11 cellular contexts compared by ENCODE assay signal in the genomic region with DNA sequence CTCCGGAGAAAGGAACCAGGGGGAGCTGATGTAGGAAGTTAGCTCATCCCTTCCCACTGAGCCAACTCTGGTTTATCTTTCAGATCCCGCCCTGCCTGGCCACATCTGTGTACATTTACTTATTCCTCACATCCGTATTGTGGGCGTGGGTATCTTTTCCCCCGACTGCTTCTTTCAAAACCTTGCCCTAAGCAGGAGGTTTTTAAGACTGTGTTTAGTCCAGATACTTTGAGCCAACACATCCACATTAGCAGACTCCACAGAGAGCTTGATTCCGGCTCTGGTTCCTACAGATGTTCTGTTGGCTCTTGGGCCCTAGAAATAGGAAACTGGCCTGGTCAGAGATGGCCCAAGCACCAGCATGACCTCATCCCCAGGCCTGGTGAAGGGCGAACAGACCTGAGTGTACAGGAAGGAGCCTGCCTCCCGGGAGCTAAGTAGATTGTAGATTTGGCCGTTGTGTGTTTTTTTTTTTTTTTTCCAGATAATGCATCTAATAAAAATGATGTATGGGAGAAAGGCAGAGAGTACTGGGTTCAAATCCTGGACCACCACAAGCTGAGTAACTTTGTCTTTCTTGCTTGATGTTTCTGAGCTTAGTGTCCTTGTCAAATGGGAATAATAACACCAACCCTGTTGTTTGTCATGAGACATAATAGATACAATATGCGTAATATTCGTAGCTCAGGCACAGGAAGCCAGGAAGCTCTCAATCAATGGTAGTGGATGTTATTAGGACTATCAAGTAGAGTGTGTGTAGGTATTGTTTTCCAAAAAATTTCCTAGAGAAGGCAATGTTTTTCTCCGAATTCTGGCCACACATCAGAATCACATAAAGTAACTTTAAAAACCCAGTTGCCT.
DNase-seq lines count a peak whose midpoint lies in the region; ATAC-seq, FAIRE-seq and TF ChIP-seq lines count a peak whose summit lies in the region.
"Had no signal": no experiment of that assay in that cellular context is flagged by ENCODE, and none has a peak within 500 bp of the region (broad histone marks: within the 10 kb centered on the region; RNA-seq: fewer than 3 reads in every experiment).

No MANE protein-coding gene starts in this region.

- H3K36me3 ChIP-seq in HEK293 (ENCODE audit: control insufficient read depth in 2 of 2, insufficient read depth in 1 of 2, low read length in 2 of 2), result no peaks in the 10 kb centered on the region
- no peaks in the 10 kb centered on the region for H3K36me3 ChIP-seq in endothelial cell of umbilical vein (ENCODE audit: control insufficient read depth in 2 of 2, extremely low read depth in 1 of 2, insufficient read depth in 2 of 2, low read length in 2 of 2)
- H3K36me3 ChIP-seq in lung (ENCODE audit: control insufficient read depth in 2 of 2, insufficient read depth in 2 of 2, low read length in 2 of 2), result no peaks in the 10 kb centered on the region
- H3K36me3 ChIP-seq in transverse colon, result no peaks in the 10 kb centered on the region

- H3K9me3 ChIP-seq in HEK293 (ENCODE audit: control insufficient read depth, insufficient read depth, low read depth, low read length), result no peaks in the 10 kb centered on the region
- H3K9me3 ChIP-seq in endothelial cell of umbilical vein (replicated peaks; ENCODE audit: control insufficient read depth, insufficient read depth, low read length), result peaks cover 2% of the 10 kb centered on the region
- H3K9me3 ChIP-seq in lung (ENCODE audit: control insufficient read depth in 2 of 2, insufficient read depth in 1 of 2, low read length in 1 of 2), result peaks cover 0 to 2% of the 10 kb centered on the region in 2 donors
- H3K9me3 ChIP-seq in transverse colon, result no peaks in the 10 kb centered on the region

- H3K27ac Mint-ChIP-seq in stimulated activated memory B cell treated with anti-CD40 and anti-IgM and Interleukin-4, amounts not matched to agents 10 μg/mL and 1 μg/mL and 100 μg/mL, for 72 hours, result no peak overlapping the region
- H3K27ac Mint-ChIP-seq in activated T-helper 1 cell treated with anti-CD3 and anti-CD28 coated beads, Interleukin-12 subunit alpha, Interleukin-12 subunit beta, Interleukin-2, Interleukin-4 antibody, amounts not matched to agents 30 ng/mL and 10 ng/mL and 1 ng/mL, durations not matched to agents 14 hours and 24 hours and 36 hours, result no peak overlapping the region

- H3K9me3 Mint-ChIP-seq in stimulated activated memory B cell treated with anti-CD40 and anti-IgM and Interleukin-4, amounts not matched to agents 10 μg/mL and 1 μg/mL and 100 μg/mL, for 72 hours, result peaks cover 6% of the 10 kb centered on the region
- H3K9me3 Mint-ChIP-seq in activated T-helper 1 cell treated with anti-CD3 and anti-CD28 coated beads, Interleukin-12 subunit alpha, Interleukin-12 subunit beta, Interleukin-2, Interleukin-4 antibody, amounts not matched to agents 30 ng/mL and 10 ng/mL and 1 ng/mL, durations not matched to agents 14 hours and 24 hours and 36 hours, result peaks cover 12% of the 10 kb centered on the region

- TF ChIP-seq CTCF in HEK293 (tag by site-specific recombination; IDR thresholded peaks at IDR 0.05), result no peak
- TF ChIP-seq CTCF in endothelial cell of umbilical vein (IDR thresholded peaks at IDR 0.05; ENCODE audit: extremely low read depth in 1 of 2, insufficient read depth in 1 of 2, low read depth in 1 of 2, low read length in 2 of 2), result no peak
- TF ChIP-seq CTCF in lung (IDR thresholded peaks at IDR 0.05; ENCODE audit: control extremely low read depth, extremely low read depth), result no peak
- no peak for TF ChIP-seq CTCF in transverse colon (IDR thresholded peaks at IDR 0.05)

- no peaks in the 10 kb centered on the region for H4K20me1 ChIP-seq in endothelial cell of umbilical vein (replicated peaks; ENCODE audit: control insufficient read depth, extremely low read depth, insufficient read depth, low read length)

- no peak overlapping the region for H2AFZ ChIP-seq in endothelial cell of umbilical vein (ENCODE audit: low read depth, low read length)

- TF ChIP-seq EP300 in transverse colon (IDR thresholded peaks at IDR 0.05; ENCODE audit: low read depth), result no peak

- CTCF ChIA-PET in HEK293 (lab: Yijun Ruan, JAX) (no interaction called here), endothelial cell of umbilical vein (lab: Charles Lee) (interaction anchor here (0.7 to 1.7 kb wide), 9 partner anchors 9 to 191 kb away, joined by 3 to 8 read pairs (median 4); no protein-coding TSS in a partner anchor)

- H3K27ac ChIP-seq in HEK293 (ENCODE audit: extremely low read depth, low read depth, low read length) (no peak overlapping the region), endothelial cell of umbilical vein (ENCODE audit: insufficient read depth, low read depth, low read length) (peak overlapping the region; percentile 18), lung (ENCODE audit: low read depth in 1 of 2, low read length in 1 of 2) (peak overlapping the region in 1 of 2 donors; percentile 1), transverse colon (peak overlapping the region; percentile 21 to 44 (median 34))

- no peaks in the 10 kb centered on the region for H3K79me2 ChIP-seq in endothelial cell of umbilical vein (ENCODE audit: control insufficient read depth, insufficient read depth, low read length)

- no peaks in the 10 kb centered on the region for H3K9me1 ChIP-seq in endothelial cell of umbilical vein (replicated peaks; ENCODE audit: control insufficient read depth, extremely low read depth, insufficient read depth, low read length)

- peaks cover 66% of the 10 kb centered on the region for H3K4me1 Mint-ChIP-seq in stimulated activated memory B cell treated with anti-CD40 and anti-IgM and Interleukin-4, amounts not matched to agents 10 μg/mL and 1 μg/mL and 100 μg/mL, for 72 hours
- H3K4me1 Mint-ChIP-seq in activated T-helper 1 cell treated with anti-CD3 and anti-CD28 coated beads, Interleukin-12 subunit alpha, Interleukin-12 subunit beta, Interleukin-2, Interleukin-4 antibody, amounts not matched to agents 30 ng/mL and 10 ng/mL and 1 ng/mL, durations not matched to agents 14 hours and 24 hours and 36 hours (ENCODE audit: low read depth), result no peaks in the 10 kb centered on the region

- H3K4me1 ChIP-seq in HEK293 (ENCODE audit: control insufficient read depth, insufficient read depth, low read length), result peaks cover 17% of the 10 kb centered on the region
- peaks cover 6% of the 10 kb centered on the region for H3K4me1 ChIP-seq in endothelial cell of umbilical vein (ENCODE audit: control insufficient read depth, extremely low read depth, insufficient read depth, low read length)
- peaks cover 0 to 15% of the 10 kb centered on the region in 2 donors for H3K4me1 ChIP-seq in lung (ENCODE audit: control insufficient read depth in 2 of 2, insufficient read depth in 2 of 2, low read length in 2 of 2)
- H3K4me1 ChIP-seq in transverse colon, result peaks cover 7 to 44% (median 25%) of the 10 kb centered on the region in 4 donors

- POLR2A ChIA-PET in HEK293 (lab: Yijun Ruan, JAX), result interaction anchor here (0.6 kb wide), 1 partner anchor 73 kb away, joined by 3 read pairs; no protein-coding TSS in a partner anchor
- POLR2A ChIA-PET in endothelial cell of umbilical vein (lab: Charles Lee), result interaction anchor here (0.6 kb wide), 1 partner anchor 278 kb away, joined by 3 read pairs; no protein-coding TSS in a partner anchor

- H3K27me3 ChIP-seq in endothelial cell of umbilical vein (ENCODE audit: control insufficient read depth in 2 of 2, insufficient read depth in 2 of 2, low read length in 2 of 2), result no peaks in the 10 kb centered on the region
- no peaks in the 10 kb centered on the region for H3K27me3 ChIP-seq in lung (ENCODE audit: control insufficient read depth, insufficient read depth)
- no peaks in the 10 kb centered on the region for H3K27me3 ChIP-seq in transverse colon

- peak; percentile 50 for DNase-seq in endothelial cell of umbilical vein (ENCODE audit: low read depth, low spot score)
- DNase-seq in lung (ENCODE audit: low spot score), result peak; percentile 35
- peak; percentile 25 for DNase-seq in transverse colon
- no peak for DNase-seq in NCI-H748 (lab: John Stamatoyannopoulos, UW; ENCODE audit: unreplicated experiment)
- no peak for DNase-seq in activated T-helper 1 cell treated with anti-CD3 and anti-CD28 coated beads, Interleukin-12 subunit alpha, Interleukin-12 subunit beta, Interleukin-2, Interleukin-4 antibody, amounts not matched to agents 30 ng/mL and 10 ng/mL and 1 ng/mL, durations not matched to agents 14 hours and 24 hours and 36 hours (ENCODE audit: low spot score)
- DNase-seq: DND-41 had no signal

- H3K4me2 ChIP-seq in endothelial cell of umbilical vein (ENCODE audit: insufficient read depth, low read length), result no peak overlapping the region

- in situ Hi-C loops in transverse colon (cut with MboI; ENCODE audit: low pct_ligation_motif_present in 1 of 4, low pct_unique_long_range_greater_than_20kb in 1 of 4, low sequenced_read_pairs in 3 of 4), result no loop called here

- dilution Hi-C loops in endothelial cell of umbilical vein (cut with MboI; ENCODE audit: extremely low pct_ligation_motif_present, low sequenced_read_pairs), result no loop called here

- H3K27me3 Mint-ChIP-seq in stimulated activated memory B cell treated with anti-CD40 and anti-IgM and Interleukin-4, amounts not matched to agents 10 μg/mL and 1 μg/mL and 100 μg/mL, for 72 hours, result no peaks in the 10 kb centered on the region
- no peaks in the 10 kb centered on the region for H3K27me3 Mint-ChIP-seq in activated T-helper 1 cell treated with anti-CD3 and anti-CD28 coated beads, Interleukin-12 subunit alpha, Interleukin-12 subunit beta, Interleukin-2, Interleukin-4 antibody, amounts not matched to agents 30 ng/mL and 10 ng/mL and 1 ng/mL, durations not matched to agents 14 hours and 24 hours and 36 hours (ENCODE audit: insufficient read depth)
- H3K27me3 Mint-ChIP-seq: central memory CD8-positive, alpha-beta T cell had no signal

- H3K36me3 Mint-ChIP-seq in stimulated activated memory B cell treated with anti-CD40 and anti-IgM and Interleukin-4, amounts not matched to agents 10 μg/mL and 1 μg/mL and 100 μg/mL, for 72 hours, result peaks cover 14% of the 10 kb centered on the region
- H3K36me3 Mint-ChIP-seq in activated T-helper 1 cell treated with anti-CD3 and anti-CD28 coated beads, Interleukin-12 subunit alpha, Interleukin-12 subunit beta, Interleukin-2, Interleukin-4 antibody, amounts not matched to agents 30 ng/mL and 10 ng/mL and 1 ng/mL, durations not matched to agents 14 hours and 24 hours and 36 hours (ENCODE audit: low read depth), result peaks cover 2% of the 10 kb centered on the region

- no TSS peak for BruUV-seq in endothelial cell of umbilical vein (replicated peaks; lab: Mats Ljungman, UMichigan)

- ATAC-seq in lung (ENCODE audit: insufficient read depth, low FRiP score) (no peak), GM21528 (IDR thresholded peaks at IDR 0.05; ENCODE audit: low FRiP score, unreplicated experiment) (no peak)
- ATAC-seq in stimulated activated memory B cell treated with anti-CD40 and anti-IgM and Interleukin-4, amounts not matched to agents 10 μg/mL and 1 μg/mL and 100 μg/mL, for 72 hours, result no peak

- H3K9ac ChIP-seq in endothelial cell of umbilical vein (replicated peaks; ENCODE audit: extremely low read depth, insufficient read depth, low read length), result no peak overlapping the region

- peak; percentile 12 for FAIRE-seq in endothelial cell of umbilical vein (lab: Jason Lieb, UNC)
- FAIRE-seq: TTC549 had no signal

- H3K4me3 Mint-ChIP-seq in stimulated activated memory B cell treated with anti-CD40 and anti-IgM and Interleukin-4, amounts not matched to agents 10 μg/mL and 1 μg/mL and 100 μg/mL, for 72 hours, result no peak overlapping the region
- no peak overlapping the region for H3K4me3 Mint-ChIP-seq in activated T-helper 1 cell treated with anti-CD3 and anti-CD28 coated beads, Interleukin-12 subunit alpha, Interleukin-12 subunit beta, Interleukin-2, Interleukin-4 antibody, amounts not matched to agents 30 ng/mL and 10 ng/mL and 1 ng/mL, durations not matched to agents 14 hours and 24 hours and 36 hours
- H3K4me3 Mint-ChIP-seq: central memory CD8-positive, alpha-beta T cell had no signal

- intact Hi-C loops in endothelial cell of umbilical vein (cut with micrococcal nuclease), result no loop called here
- intact Hi-C loops in transverse colon (cut with DNase I; ENCODE audit: low total_unique reads), result no loop called here
- intact Hi-C loops in activated T-helper 1 cell treated with anti-CD3 and anti-CD28 coated beads, Interleukin-12 subunit alpha, Interleukin-12 subunit beta, Interleukin-2, Interleukin-4 antibody, amounts not matched to agents 30 ng/mL and 10 ng/mL and 1 ng/mL, durations not matched to agents 14 hours and 24 hours and 36 hours (cut with micrococcal nuclease), result no loop called here

- 62 to 76% methylated on average over 12 of the region's 12 CpGs for WGBS in lung, 2 donors
- WGBS in transverse colon (ENCODE audit: low coverage in 1 of 2), 2 donors, result 56 to 77% methylated on average over 7 to 12 of the region's 12 CpGs

- H3K4me3 ChIP-seq in HEK293 (ENCODE audit: low read depth, low read length), result no peak overlapping the region
- no peak overlapping the region for H3K4me3 ChIP-seq in endothelial cell of umbilical vein (replicated peaks in 1 of 3; ENCODE audit: insufficient read depth in 1 of 3, low read depth in 1 of 3, low read length in 3 of 3)
- H3K4me3 ChIP-seq in lung, result no peak overlapping the region
- H3K4me3 ChIP-seq in transverse colon, result no peak overlapping the region

- TF ChIP-seq POLR2A in endothelial cell of umbilical vein (IDR thresholded peaks at IDR 0.05; ENCODE audit: low read depth, low read length) (no peak), transverse colon (IDR thresholded peaks at IDR 0.05) (no peak)

Comparison
In these comparisons a context has a peak if more than half of its experiments do, and no peak if none do; other contexts are left out.
1. DNase-seq: peak in endothelial cell of umbilical vein (single experiment), lung (single experiment) and transverse colon (single experiment); none in NCI-H748 (single experiment) and activated T-helper 1 cell treated with anti-CD3 and anti-CD28 coated beads, Interleukin-12 subunit alpha, Interleukin-12 subunit beta, Interleukin-2, Interleukin-4 antibody, amounts not matched to agents 30 ng/mL and 10 ng/mL and 1 ng/mL, durations not matched to agents 14 hours and 24 hours and 36 hours (single experiment).